19 cellular contexts compared by ENCODE assay signal in genomic region chrX:148661035-148661434, GRCh38.
"Had no signal": no experiment of that assay in that cellular context is flagged by ENCODE, and none has a peak within 500 bp of the region (broad histone marks: within the 10 kb centered on the region; RNA-seq: fewer than 3 reads in every experiment).

No MANE protein-coding gene starts in this region.

- H3K4me1 Mint-ChIP-seq: neural crest cell, T-cell had no signal

- H3K4me3 ChIP-seq: ascending aorta, gastrocnemius medialis, heart right ventricle, sigmoid colon, upper lobe of left lung had no signal

- H3K27ac Mint-ChIP-seq: activated CD8-positive, alpha-beta T cell treated with anti-CD3 and anti-CD28 coated beads for 36 hours; T-cell had no signal

- H3K36me3 Mint-ChIP-seq: T-cell had no signal

- H3K36me3 ChIP-seq: ascending aorta, gastrocnemius medialis, heart right ventricle, sigmoid colon, upper lobe of left lung, WERI-Rb-1 had no signal

- H3K27ac ChIP-seq: ascending aorta, epithelial cell of prostate, gastrocnemius medialis, heart right ventricle, sigmoid colon, upper lobe of left lung, WERI-Rb-1 had no signal

- H3K4me1 ChIP-seq: ascending aorta, gastrocnemius medialis, heart right ventricle, sigmoid colon, upper lobe of left lung had no signal

- H3K27me3 ChIP-seq: ascending aorta, gastrocnemius medialis, heart right ventricle, sigmoid colon, upper lobe of left lung had no signal

- ATAC-seq: activated CD8-positive, alpha-beta T cell treated with anti-CD3 and anti-CD28 coated beads for 36 hours; gastrocnemius medialis; heart right ventricle; left ventricle myocardium superior; T-cell had no signal

- H3K9me3 ChIP-seq: ascending aorta, gastrocnemius medialis, heart right ventricle, sigmoid colon, upper lobe of left lung had no signal

- H3K27me3 Mint-ChIP-seq: activated CD8-positive, alpha-beta T cell treated with anti-CD3 and anti-CD28 coated beads for 36 hours had no signal

- H3K4me3 Mint-ChIP-seq: activated CD8-positive, alpha-beta T cell treated with anti-CD3 and anti-CD28 coated beads for 36 hours; neural crest cell; T-cell had no signal

- DNase-seq: activated CD4-positive, alpha-beta T cell treated with anti-CD3 and anti-CD28 coated beads for 4 hours; activated CD8-positive, alpha-beta memory T cell treated with anti-CD3 and anti-CD28 coated beads, Interleukin-2, amount 50 U/mL, for 48 hours; activated CD8-positive, alpha-beta T cell treated with anti-CD3 and anti-CD28 coated beads for 36 hours; central memory CD4-positive, alpha-beta T cell; cortex of kidney; effector CD8-positive, alpha-beta T cell; gastrocnemius medialis; heart right ventricle; kidney; left ventricle myocardium superior; sigmoid colon; stimulated activated naive CD4-positive, alpha-beta T cell treated with Interleukin-2 at 50 U/mL for 16 hours; T-cell; T1000; upper lobe of left lung; WERI-Rb-1 had no signal
